Comparison of ENCODE assay signal across 18 cellular contexts in the genomic region with DNA sequence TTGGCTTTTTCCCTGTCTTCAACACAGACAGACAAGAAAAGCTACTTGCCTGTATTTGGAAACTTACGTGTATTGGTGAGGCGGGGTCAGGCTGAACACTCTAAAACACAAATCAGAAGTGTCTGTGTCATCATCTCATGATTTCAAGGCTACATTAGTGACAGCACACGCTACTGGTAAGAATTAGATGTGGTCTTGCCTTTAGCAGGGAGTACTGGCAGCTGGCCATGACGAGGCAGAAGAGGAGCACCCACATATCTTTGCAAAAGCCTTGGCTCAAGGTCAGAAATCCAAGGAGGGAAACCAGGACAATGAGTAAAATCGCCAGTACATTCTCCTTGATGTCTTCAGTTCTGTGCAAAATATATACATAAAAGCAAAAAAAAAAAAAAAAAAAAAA.
DNase-seq lines count a peak whose midpoint lies in the region; ATAC-seq and TF ChIP-seq lines count a peak whose summit lies in the region.
"Had no signal": no experiment of that assay in that cellular context is flagged by ENCODE, and none has a peak within 500 bp of the region (broad histone marks: within the 10 kb centered on the region; RNA-seq: fewer than 3 reads in every experiment).

No MANE protein-coding gene starts in this region.

- no peak overlapping the region for H2AK5ac ChIP-seq in mesendoderm (ENCODE audit: low read length)

- H3K9ac ChIP-seq in mesendoderm (ENCODE audit: low read length) = no peak overlapping the region
- H3K9ac ChIP-seq: GM23248 had no signal

- peak overlapping the region; percentile 36 for H3K4ac ChIP-seq in mesendoderm (ENCODE audit: low read depth, low read length)

- H3K4me3 Mint-ChIP-seq in GM23338 (no peak overlapping the region), WTC11 (no peak overlapping the region)
- H3K4me3 Mint-ChIP-seq: CD4-positive, CD25-positive, alpha-beta regulatory T cell; CD8-positive, alpha-beta memory T cell; HFFc6 had no signal

- no peak for TF ChIP-seq CTCF in GM23338 (conservative IDR thresholded peaks at IDR 0.05; ENCODE audit: low read depth in 2 of 2)
- TF ChIP-seq CTCF in WTC11 (IDR thresholded peaks at IDR 0.05) = no peak

- H3K36me3 Mint-ChIP-seq in GM23338 (ENCODE audit: low read depth) (peaks cover 19% of the 10 kb centered on the region), WTC11 (peaks cover 11% of the 10 kb centered on the region)

- H3K9me3 Mint-ChIP-seq in GM23338 (peaks cover 5% of the 10 kb centered on the region; the same call in 2 of the 3 replicates), WTC11 (peaks cover 15% of the 10 kb centered on the region)
- H3K9me3 Mint-ChIP-seq: CD4-positive, CD25-positive, alpha-beta regulatory T cell; CD8-positive, alpha-beta memory T cell; HFFc6 had no signal

- POLR2A ChIA-PET in WTC11 (lab: Charles Lee) = no interaction called here

- H3K27me3 ChIP-seq in GM23338 (ENCODE audit: insufficient read depth) (no peaks in the 10 kb centered on the region), mesendoderm (ENCODE audit: insufficient read depth, low read length, poor library complexity) (no peaks in the 10 kb centered on the region)
- H3K27me3 ChIP-seq: BE2C had no signal

- H3K4me2 ChIP-seq in GM23338 = no peak overlapping the region
- H3K4me2 ChIP-seq in mesendoderm (ENCODE audit: low read length) = no peak overlapping the region

- H3K27ac Mint-ChIP-seq in GM23338 = peak overlapping the region; percentile 68
- H3K27ac Mint-ChIP-seq in WTC11 = 0 out of 2 replicates have a peak overlapping the region, but pooled peaks have one; percentile 51
- H3K27ac Mint-ChIP-seq: CD4-positive, CD25-positive, alpha-beta regulatory T cell; HFFc6 had no signal

- H3K27ac ChIP-seq in GM23338 (ENCODE audit: low read depth) = no peak overlapping the region
- H3K27ac ChIP-seq in mesendoderm (ENCODE audit: low read depth, low read length) = no peak overlapping the region
- H3K27ac ChIP-seq: GM23248 had no signal

- no peaks in the 10 kb centered on the region for H3F3A ChIP-seq in GM23338 (replicated peaks; ENCODE audit: low read depth)

- H2BK120ac ChIP-seq in mesendoderm (ENCODE audit: low read depth, low read length) = no peak overlapping the region

- H3K4me1 Mint-ChIP-seq in GM23338 (peaks cover 20% of the 10 kb centered on the region), WTC11 (peaks cover 12% of the 10 kb centered on the region)

- CTCF ChIA-PET in WTC11 (lab: Charles Lee) = no interaction called here

- H3K36me3 ChIP-seq in GM23338 (ENCODE audit: insufficient read depth) = peaks cover 32% of the 10 kb centered on the region
- H3K36me3 ChIP-seq in mesendoderm (ENCODE audit: control insufficient read depth, insufficient read depth, low read length) = no peaks in the 10 kb centered on the region
- H3K36me3 ChIP-seq: BE2C had no signal

- no peak overlapping the region for H2BK5ac ChIP-seq in mesendoderm (ENCODE audit: low read length)

- ATAC-seq in GM23338 (no peak), WTC11 (no peak)
- ATAC-seq: HCT116 had no signal

- H3K18ac ChIP-seq in mesendoderm (ENCODE audit: low read length) = no peak overlapping the region

- no peak for DNase-seq in GM23338 (ENCODE audit: low spot score)
- no peak for DNase-seq in WTC11 (ENCODE audit: low spot score)
- DNase-seq in mesendoderm = no peak
- DNase-seq in superior temporal gyrus (ENCODE audit: extremely low spot score) = peak; percentile 25
- DNase-seq in DMS153 (lab: John Stamatoyannopoulos, UW) = no peak
- no peak for DNase-seq in activated T-cell treated with anti-CD3 and anti-CD28 coated beads, Interleukin-2, amount 50 U/mL, for 48 hours
- DNase-seq in COLO829 (ENCODE audit: low spot score) = no peak
- DNase-seq: BE2C; C1 segment of cervical spinal cord; Caco-2; CD4-positive, CD25-positive, alpha-beta regulatory T cell; CD8-positive, alpha-beta memory T cell; DMS79; GDM1; GM23248; HFFc6; IMR-90 had no signal

- peak overlapping the region; percentile 2 for H3K56ac ChIP-seq in mesendoderm (ENCODE audit: low read length)

- no peak overlapping the region for H4K8ac ChIP-seq in mesendoderm (ENCODE audit: low read depth, low read length)

- no peaks in the 10 kb centered on the region; the same call in 1 of the 2 replicates for H3K9me2 ChIP-seq in GM23338 (ENCODE audit: insufficient read depth)

- no peak overlapping the region for H2AFZ ChIP-seq in GM23338
- H2AFZ ChIP-seq: GM23248 had no signal

- H3K4me3 ChIP-seq in GM23338 = no peak overlapping the region
- no peak overlapping the region for H3K4me3 ChIP-seq in mesendoderm (ENCODE audit: low read length)
- H3K4me3 ChIP-seq: GM23248 had no signal

- 0 out of 2 replicates have a peak, but pooled peaks cover 9% of the 10 kb centered on the region for H4K20me1 ChIP-seq in GM23338 (replicated peaks; ENCODE audit: insufficient read depth)

- H3K79me2 ChIP-seq in GM23338 (replicated peaks; ENCODE audit: insufficient read depth) = no peaks in the 10 kb centered on the region; the same call in 1 of the 2 replicates
- H3K79me2 ChIP-seq in mesendoderm (ENCODE audit: control insufficient read depth, insufficient read depth, low read length) = no peaks in the 10 kb centered on the region

- H3K4me1 ChIP-seq in GM23338 (ENCODE audit: insufficient read depth) (peaks cover 26% of the 10 kb centered on the region; the same call in 1 of the 2 replicates), mesendoderm (ENCODE audit: control insufficient read depth, low read depth, low read length) (no peaks in the 10 kb centered on the region)
- H3K4me1 ChIP-seq: BE2C, Caco-2 had no signal

- H3K23ac ChIP-seq in mesendoderm (ENCODE audit: low read length) = no peak overlapping the region

- H2BK15ac ChIP-seq in mesendoderm (replicated peaks; ENCODE audit: low read depth) = no peak overlapping the region

- H4K5ac ChIP-seq in mesendoderm (ENCODE audit: low read length) = no peak overlapping the region

- H3K27me3 Mint-ChIP-seq in GM23338 (ENCODE audit: insufficient read depth, low read depth, poor library complexity) (peaks cover 3% of the 10 kb centered on the region), WTC11 (ENCODE audit: low read depth) (no peaks in the 10 kb centered on the region)
- H3K27me3 Mint-ChIP-seq: CD4-positive, CD25-positive, alpha-beta regulatory T cell; CD8-positive, alpha-beta memory T cell had no signal

- no peaks in the 10 kb centered on the region for H3K79me1 ChIP-seq in mesendoderm (ENCODE audit: low read length)

- no CpG with 5 or more reads among the region's 5 CpGs for whole genome bisulfite sequencing in mesendoderm (ENCODE audit: extremely low coverage, insufficient coverage, low lambda C conversion rate)

TF ChIP-seq in GM23338, 12 proteins besides CTCF, POLR2A, EP300 and RAD21 (continues in another document):
- TF ChIP-seq EZH2phosphoT487 (IDR thresholded peaks at IDR 0.05; ENCODE audit: unreplicated experiment) (no peak), NANOG (IDR thresholded peaks at IDR 0.05; ENCODE audit: borderline replicate concordance) (no peak), STAT1 (IDR thresholded peaks at IDR 0.05; ENCODE audit: unreplicated experiment) (no peak), POLR2AphosphoS5 (IDR thresholded peaks at IDR 0.05; ENCODE audit: low read depth) (no peak), CREB1 (CRISPR knock-in tag; IDR thresholded peaks at IDR 0.05; ENCODE audit: low read depth) (no peak), ETS1 (IDR thresholded peaks at IDR 0.05) (no peak)

TF ChIP-seq in WTC11, 78 proteins besides CTCF, POLR2A, EP300 and RAD21:
- TF ChIP-seq CREB1 (CRISPR knock-in tag; IDR thresholded peaks at IDR 0.05) (no peak), GTF2I (CRISPR knock-in tag; conservative IDR thresholded peaks at IDR 0.05) (no peak), ZNF219 (CRISPR knock-in tag; IDR thresholded peaks at IDR 0.05; ENCODE audit: borderline replicate concordance) (no peak), ZNF232 (CRISPR knock-in tag; IDR thresholded peaks at IDR 0.05) (no peak)
- TF ChIP-seq, protein P1, sequence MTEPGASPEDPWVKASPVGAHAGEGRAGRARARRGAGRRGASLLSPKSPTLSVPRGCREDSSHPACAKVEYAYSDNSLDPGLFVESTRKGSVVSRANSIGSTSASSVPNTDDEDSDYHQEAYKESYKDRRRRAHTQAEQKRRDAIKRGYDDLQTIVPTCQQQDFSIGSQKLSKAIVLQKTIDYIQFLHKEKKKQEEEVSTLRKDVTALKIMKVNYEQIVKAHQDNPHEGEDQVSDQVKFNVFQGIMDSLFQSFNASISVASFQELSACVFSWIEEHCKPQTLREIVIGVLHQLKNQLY (CRISPR knock-in tag; IDR thresholded peaks at IDR 0.05) = no peak
